8 cellular contexts compared by ENCODE assay signal in genomic region chr19:38685666-38686529, GRCh38. TPM values are rescaled to one million over a fixed set of nuclear protein-coding genes. Genes with fewer than 3 reads are reported as not detected.
DNase-seq lines count a peak whose midpoint lies in the region; ATAC-seq, FAIRE-seq and TF ChIP-seq lines count a peak whose summit lies in the region.

No MANE protein-coding gene starts in this region.

- H2AFZ ChIP-seq in GM23338: no peak overlapping the region

- peak; percentile 72 for TF ChIP-seq CTCF in AG04450 (IDR thresholded peaks at IDR 0.05; ENCODE audit: low read depth, low read length)
- peak; percentile 9 to 48; a peak in 2 of 4 replicates for TF ChIP-seq CTCF in GM23338 (conservative IDR thresholded peaks at IDR 0.05; ENCODE audit: low read depth in 2 of 2)
- TF ChIP-seq CTCF in natural killer cell (IDR thresholded peaks at IDR 0.05): no peak

- H3K27ac Mint-ChIP-seq in GM23338: peak overlapping the region; percentile 99
- peak overlapping the region; percentile 98 to 100 for H3K27ac Mint-ChIP-seq in natural killer cell

- ATAC-seq in GM23338: peak; percentile 24
- ATAC-seq in natural killer cell: peak in 1 of 3 donors; percentile 1

- peaks cover 93% of the 10 kb centered on the region for H3K79me2 ChIP-seq in GM23338 (replicated peaks; ENCODE audit: insufficient read depth)

- H3K4me1 Mint-ChIP-seq in GM23338 (peaks cover 78% of the 10 kb centered on the region), natural killer cell (peaks cover 74 to 80% of the 10 kb centered on the region in 2 donors)

- peaks cover 21% of the 10 kb centered on the region; the same call in 1 of the 2 replicates for H3F3A ChIP-seq in GM23338 (replicated peaks; ENCODE audit: low read depth)

- H3K9ac ChIP-seq in duodenal mucosa (ENCODE audit: low read depth in 1 of 2, low read length in 2 of 2): peak overlapping the region; percentile 78 to 82

- DNase-seq in AG04450 (ENCODE audit: low read depth, low spot score) (no peak), GM23338 (ENCODE audit: low spot score) (peak; percentile 80), RKO (ENCODE audit: low spot score) (peak; percentile 15), natural killer cell (no peak), medulla oblongata (ENCODE audit: extremely low spot score) (no peak), HPDE6-E6E7 (ENCODE audit: extremely low spot score) (no peak), GM19239 (ENCODE audit: insufficient read length, low spot score) (no peak)

- peak overlapping the region; percentile 66 for H3K4me2 ChIP-seq in GM23338

- H3K9me3 ChIP-seq in AG04450 (ENCODE audit: control insufficient read depth, insufficient read depth, low read length) (peaks cover 4% of the 10 kb centered on the region; the same call in 1 of the 2 replicates), duodenal mucosa (ENCODE audit: control insufficient read depth in 1 of 2, low read length in 2 of 2) (no peaks in the 10 kb centered on the region)

- H3K36me3 Mint-ChIP-seq in GM23338 (ENCODE audit: low read depth) (peaks cover 48% of the 10 kb centered on the region), natural killer cell (no peaks in the 10 kb centered on the region)

- peaks cover 2% of the 10 kb centered on the region; the same call in 1 of the 2 replicates for H4K20me1 ChIP-seq in GM23338 (replicated peaks; ENCODE audit: insufficient read depth)

- H3K36me3 ChIP-seq in GM23338 (ENCODE audit: insufficient read depth) (no peaks in the 10 kb centered on the region), duodenal mucosa (ENCODE audit: control insufficient read depth in 1 of 2, insufficient read depth in 2 of 2, low read length in 2 of 2) (peaks cover 0 to 3% of the 10 kb centered on the region in 2 donors)

- POLR2A ChIA-PET in AG04450 (lab: Yijun Ruan, JAX): interaction anchor here (0.5 to 0.7 kb wide), 2 partner anchors 18 to 26 kb away, joined by 3 read pairs; no protein-coding TSS in a partner anchor

- H3K4me1 ChIP-seq in GM23338 (ENCODE audit: insufficient read depth): peaks cover 67% of the 10 kb centered on the region
- peaks cover 63 to 75% of the 10 kb centered on the region in 2 donors for H3K4me1 ChIP-seq in duodenal mucosa (ENCODE audit: control insufficient read depth in 1 of 2, insufficient read depth in 2 of 2, low read length in 2 of 2)

- peak overlapping the region; percentile 99 for H3K27ac ChIP-seq in AG04450 (ENCODE audit: low read depth, low read length)
- peak overlapping the region; percentile 99 for H3K27ac ChIP-seq in GM23338 (ENCODE audit: low read depth)
- H3K27ac ChIP-seq in duodenal mucosa (ENCODE audit: low read depth, low read length): peak overlapping the region; percentile 95

- H3K27me3 ChIP-seq in AG04450 (ENCODE audit: control insufficient read depth, insufficient read depth, low read length) (no peaks in the 10 kb centered on the region), GM23338 (ENCODE audit: insufficient read depth) (no peaks in the 10 kb centered on the region), duodenal mucosa (ENCODE audit: control insufficient read depth in 1 of 2, insufficient read depth in 2 of 2, low read length in 2 of 2) (no peaks in the 10 kb centered on the region)

- no peaks in the 10 kb centered on the region for H3K9me2 ChIP-seq in GM23338 (ENCODE audit: insufficient read depth)

- CTCF ChIA-PET in AG04450 (lab: Charles Lee): interaction anchor here (0.5 to 1.3 kb wide), 5 partner anchors 12 to 58 kb away, joined by 3 to 6 read pairs (median 3); no protein-coding TSS in a partner anchor

- H3K4me3 Mint-ChIP-seq in GM23338: peak overlapping the region; percentile 53
- H3K4me3 Mint-ChIP-seq in natural killer cell: peak overlapping the region; percentile 72

- H3K4me3 ChIP-seq in AG04450 (ENCODE audit: low read depth, low read length) (no peak overlapping the region), GM23338 (peak overlapping the region; percentile 33), duodenal mucosa (ENCODE audit: low read depth in 1 of 2, low read length in 2 of 2) (peak overlapping the region; percentile 41)

- H3K27me3 Mint-ChIP-seq in GM23338 (ENCODE audit: insufficient read depth, low read depth, poor library complexity) (peaks cover 20% of the 10 kb centered on the region), natural killer cell (ENCODE audit: low read depth in 2 of 2) (no peaks in the 10 kb centered on the region)

- H3K9me3 Mint-ChIP-seq in GM23338 (peaks cover 5% of the 10 kb centered on the region; the same call in 1 of the 3 replicates), natural killer cell (no peaks in the 10 kb centered on the region)

- intact Hi-C loops in natural killer cell (cut with micrococcal nuclease): no loop called here

- no peak for FAIRE-seq in GM19239 (lab: Jason Lieb, UNC)

TF ChIP-seq in GM23338, 12 proteins besides CTCF, POLR2A, EP300 and RAD21:
- TF ChIP-seq CREB1 (CRISPR knock-in tag; IDR thresholded peaks at IDR 0.05; ENCODE audit: low read depth) (no peak), JUNB (IDR thresholded peaks at IDR 0.05; ENCODE audit: unreplicated experiment) (no peak), POLR2AphosphoS5 (IDR thresholded peaks at IDR 0.05; ENCODE audit: low read depth) (no peak), EZH2phosphoT487 (IDR thresholded peaks at IDR 0.05; ENCODE audit: unreplicated experiment) (no peak)

RNA-seq across cellular contexts. Expression of gene ACTN4, which starts 38.4 kb away (rescaled TPM):
- polyA plus RNA-seq in AG04450 (2011; rRNA removed) (300 and 359 TPM in 2 replicates), GM23338 (2016; fragmentation: Nextera tagmentation; extraction: Ambion mirVana) (54.6 and 68.9 TPM in 2 replicates)
- polyA minus RNA-seq in AG04450 (2011; rRNA and poly(A)+ RNA removed): 243 and 327 TPM in 2 replicates
- total RNA-seq in GM23338 (2014; rRNA removed; shearing (Covaris generic)): 379 and 427 TPM in 2 replicates
- 100 to 1,000 TPM; 443 to 595 (median 541) TPM for total RNA-seq in natural killer cell

RNA-seq across cellular contexts. Expression of gene CAPN12, which starts 58.4 kb away (rescaled TPM):
- polyA plus RNA-seq in AG04450 (2011; rRNA removed) (0.66 and 0.69 TPM in 2 replicates), GM23338 (2016; fragmentation: Nextera tagmentation; extraction: Ambion mirVana) (19.1 and 21.8 TPM in 2 replicates)
- not detected in 2 replicates for polyA minus RNA-seq in AG04450 (2011; rRNA and poly(A)+ RNA removed)
- 8.0 and 20.5 TPM in 2 replicates for total RNA-seq in GM23338 (2014; rRNA removed; shearing (Covaris generic))
- total RNA-seq in natural killer cell: 10 to 100 TPM in 2 of 3 donors, 1 to 10 TPM in 1; 7.4 to 51.0 (median 26.7) TPM

Comparison
In these comparisons a context has a peak if more than half of its experiments do, and no peak if none do; other contexts are left out.
1. DNase-seq: peak in GM23338 (single experiment) and RKO (single experiment); none in AG04450 (single experiment), natural killer cell (single experiment), medulla oblongata (single experiment), HPDE6-E6E7 (single experiment) and GM19239 (single experiment).
2. Peak in every context shown above with its lines, with median percentiles within 50 percentile points of each other: H3K27ac ChIP-seq.